11 cellular contexts compared by ENCODE assay signal in the genomic region with DNA sequence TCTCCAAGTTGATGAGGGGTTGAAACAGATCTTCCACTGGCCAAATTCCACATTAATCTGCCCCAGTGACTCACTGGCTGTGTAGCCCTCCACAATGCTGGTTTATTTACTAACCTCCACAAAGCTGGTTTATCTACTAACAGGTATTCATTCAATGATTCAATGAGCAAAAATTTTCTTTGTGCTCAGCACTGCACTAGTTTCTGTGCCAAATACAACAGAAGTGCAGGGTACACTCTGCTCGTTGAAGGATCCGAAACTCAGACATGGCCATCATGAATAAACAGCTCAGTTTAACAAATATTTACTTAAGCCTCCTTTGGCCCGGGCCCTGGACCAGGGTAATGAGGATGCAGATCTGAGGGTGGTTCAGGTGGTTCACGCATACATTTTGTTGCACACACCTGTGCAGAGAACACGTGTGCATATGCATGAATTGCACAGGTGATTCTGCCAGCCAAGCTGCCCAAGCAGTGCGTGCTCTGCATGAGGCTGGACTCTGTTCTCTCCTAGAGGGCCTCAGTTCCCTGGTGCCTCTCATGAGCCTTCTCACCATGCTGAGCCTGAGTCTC.
DNase-seq lines count a peak whose midpoint lies in the region; ATAC-seq lines count a peak whose summit lies in the region.
"Had no signal": no experiment of that assay in that cellular context is flagged by ENCODE, and none has a peak within 500 bp of the region (broad histone marks: within the 10 kb centered on the region; RNA-seq: fewer than 3 reads in every experiment).

No MANE protein-coding gene starts in this region.

- ATAC-seq in HG02798 (IDR thresholded peaks at IDR 0.05; ENCODE audit: poor library complexity, unreplicated experiment) = no peak
- no peak for ATAC-seq in GM21423 (IDR thresholded peaks at IDR 0.05; ENCODE audit: unreplicated experiment)
- ATAC-seq: activated CD8-positive, alpha-beta memory T cell treated with anti-CD3 and anti-CD28 coated beads, Interleukin-2, amount 10 ng/mL, durations not matched to agents 7 days and 5 days; heart right ventricle had no signal

- DNase-seq in EL (peak; percentile 51), NCI-H526 (lab: John Stamatoyannopoulos, UW) (peak; percentile 10 to 44), dermis blood vessel endothelial cell (peak; percentile 17), non-pigmented ciliary epithelial cell (ENCODE audit: low read depth) (peak; percentile 46), NOMO-1 treated with DMSO at 0.1 percent for 48 hours (lab: John Stamatoyannopoulos, UW; ENCODE audit: unreplicated experiment) (no peak), Ammon's horn (ENCODE audit: low spot score) (no peak)
- DNase-seq: activated CD8-positive, alpha-beta memory T cell treated with anti-CD3 and anti-CD28 coated beads, Interleukin-2, amount 10 ng/mL, durations not matched to agents 7 days and 5 days; central memory CD4-positive, alpha-beta T cell; heart right ventricle had no signal

Comparison
In these comparisons a context has a peak if more than half of its experiments do, and no peak if none do; other contexts are left out.
1. DNase-seq: peak in EL (single experiment), NCI-H526 (2 of 2), dermis blood vessel endothelial cell (single experiment) and non-pigmented ciliary epithelial cell (single experiment); none in NOMO-1 treated with DMSO at 0.1 percent for 48 hours (single experiment) and Ammon's horn (single experiment).